ENCODE assay signal across 1 cellular context in the genomic region with DNA sequence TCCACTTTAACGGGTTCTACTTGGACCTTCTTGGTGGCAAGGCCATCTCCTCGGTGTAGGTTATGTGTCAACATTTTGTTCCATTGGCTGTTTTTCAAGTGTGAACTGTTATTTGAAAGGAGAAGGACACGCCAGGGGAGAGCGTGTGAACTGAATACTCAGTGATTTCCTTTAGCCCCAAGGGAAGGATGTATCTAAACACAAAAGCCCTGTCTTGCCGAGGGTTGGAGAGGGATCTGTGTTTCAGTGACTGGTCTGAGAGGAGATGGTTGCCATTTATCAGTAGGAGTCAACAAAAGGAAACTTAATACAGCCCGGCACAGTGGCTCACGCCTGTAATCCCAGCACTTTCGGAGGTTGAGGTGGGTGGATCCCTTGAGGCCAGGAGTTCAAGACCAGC.
TF ChIP-seq lines count a peak whose summit lies in the region.

No MANE protein-coding gene starts in this region.

TF ChIP-seq in WTC11, 78 proteins besides CTCF, POLR2A, EP300 and RAD21:
- TF ChIP-seq ETV6 (CRISPR knock-in tag; IDR thresholded peaks at IDR 0.05): no peak
- no peak for TF ChIP-seq NR1H2 (CRISPR knock-in tag; IDR thresholded peaks at IDR 0.05)
- TF ChIP-seq FOXK1 (CRISPR knock-in tag; IDR thresholded peaks at IDR 0.05): no peak
- TF ChIP-seq ZNF671 (CRISPR knock-in tag; IDR thresholded peaks at IDR 0.05): no peak
- TF ChIP-seq NFE2L1 (CRISPR knock-in tag; IDR thresholded peaks at IDR 0.05): no peak
- TF ChIP-seq, protein P1, sequence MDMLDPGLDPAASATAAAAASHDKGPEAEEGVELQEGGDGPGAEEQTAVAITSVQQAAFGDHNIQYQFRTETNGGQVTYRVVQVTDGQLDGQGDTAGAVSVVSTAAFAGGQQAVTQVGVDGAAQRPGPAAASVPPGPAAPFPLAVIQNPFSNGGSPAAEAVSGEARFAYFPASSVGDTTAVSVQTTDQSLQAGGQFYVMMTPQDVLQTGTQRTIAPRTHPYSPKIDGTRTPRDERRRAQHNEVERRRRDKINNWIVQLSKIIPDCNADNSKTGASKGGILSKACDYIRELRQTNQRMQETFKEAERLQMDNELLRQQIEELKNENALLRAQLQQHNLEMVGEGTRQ (CRISPR knock-in tag; IDR thresholded peaks at IDR 0.05): no peak
- no peak for TF ChIP-seq ZBTB21 (CRISPR knock-in tag; IDR thresholded peaks at IDR 0.05; ENCODE audit: borderline replicate concordance)
- TF ChIP-seq OVOL2 (CRISPR knock-in tag; IDR thresholded peaks at IDR 0.05; ENCODE audit: borderline replicate concordance): no peak
- TF ChIP-seq FOXP1 (CRISPR knock-in tag; IDR thresholded peaks at IDR 0.05; ENCODE audit: borderline replicate concordance): no peak
- TF ChIP-seq NR3C1 (CRISPR knock-in tag; conservative IDR thresholded peaks at IDR 0.05; ENCODE audit: low read depth): no peak
- TF ChIP-seq TP53 (CRISPR knock-in tag; IDR thresholded peaks at IDR 0.05): no peak
- TF ChIP-seq, protein P2, sequence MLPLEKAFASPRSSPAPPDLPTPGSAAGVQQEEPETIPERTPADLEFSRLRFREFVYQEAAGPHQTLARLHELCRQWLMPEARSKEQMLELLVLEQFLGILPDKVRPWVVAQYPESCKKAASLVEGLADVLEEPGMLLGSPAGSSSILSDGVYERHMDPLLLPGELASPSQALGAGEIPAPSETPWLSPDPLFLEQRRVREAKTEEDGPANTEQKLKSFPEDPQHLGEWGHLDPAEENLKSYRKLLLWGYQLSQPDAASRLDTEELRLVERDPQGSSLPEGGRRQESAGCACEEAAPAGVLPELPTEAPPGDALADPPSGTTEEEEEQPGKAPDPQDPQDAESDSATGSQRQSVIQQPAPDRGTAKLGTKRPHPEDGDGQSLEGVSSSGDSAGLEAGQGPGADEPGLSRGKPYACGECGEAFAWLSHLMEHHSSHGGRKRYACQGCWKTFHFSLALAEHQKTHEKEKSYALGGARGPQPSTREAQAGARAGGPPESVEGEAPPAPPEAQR (CRISPR knock-in tag; IDR thresholded peaks at IDR 0.05): no peak
- TF ChIP-seq ZNF423 (CRISPR knock-in tag; IDR thresholded peaks at IDR 0.05): no peak
- TF ChIP-seq NR2C2 (CRISPR knock-in tag; IDR thresholded peaks at IDR 0.05): no peak
- TF ChIP-seq, protein P3, sequence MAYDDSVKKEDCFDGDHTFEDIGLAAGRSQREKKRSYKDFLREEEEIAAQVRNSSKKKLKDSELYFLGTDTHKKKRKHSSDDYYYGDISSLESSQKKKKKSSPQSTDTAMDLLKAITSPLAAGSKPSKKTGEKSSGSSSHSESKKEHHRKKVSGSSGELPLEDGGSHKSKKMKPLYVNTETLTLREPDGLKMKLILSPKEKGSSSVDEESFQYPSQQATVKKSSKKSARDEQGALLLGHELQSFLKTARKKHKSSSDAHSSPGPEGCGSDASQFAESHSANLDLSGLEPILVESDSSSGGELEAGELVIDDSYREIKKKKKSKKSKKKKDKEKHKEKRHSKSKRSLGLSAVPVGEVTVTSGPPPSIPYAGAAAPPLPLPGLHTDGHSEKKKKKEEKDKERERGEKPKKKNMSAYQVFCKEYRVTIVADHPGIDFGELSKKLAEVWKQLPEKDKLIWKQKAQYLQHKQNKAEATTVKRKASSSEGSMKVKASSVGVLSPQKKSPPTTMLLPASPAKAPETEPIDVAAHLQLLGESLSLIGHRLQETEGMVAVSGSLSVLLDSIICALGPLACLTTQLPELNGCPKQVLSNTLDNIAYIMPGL (CRISPR knock-in tag; IDR thresholded peaks at IDR 0.05): no peak
- TF ChIP-seq, protein P4, sequence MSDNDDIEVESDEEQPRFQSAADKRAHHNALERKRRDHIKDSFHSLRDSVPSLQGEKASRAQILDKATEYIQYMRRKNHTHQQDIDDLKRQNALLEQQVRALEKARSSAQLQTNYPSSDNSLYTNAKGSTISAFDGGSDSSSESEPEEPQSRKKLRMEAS (CRISPR knock-in tag; IDR thresholded peaks at IDR 0.05): no peak
- TF ChIP-seq MXD4 (CRISPR knock-in tag; IDR thresholded peaks at IDR 0.05; ENCODE audit: borderline replicate concordance): no peak
- TF ChIP-seq, protein P5, sequence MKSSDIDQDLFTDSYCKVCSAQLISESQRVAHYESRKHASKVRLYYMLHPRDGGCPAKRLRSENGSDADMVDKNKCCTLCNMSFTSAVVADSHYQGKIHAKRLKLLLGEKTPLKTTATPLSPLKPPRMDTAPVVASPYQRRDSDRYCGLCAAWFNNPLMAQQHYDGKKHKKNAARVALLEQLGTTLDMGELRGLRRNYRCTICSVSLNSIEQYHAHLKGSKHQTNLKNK (CRISPR knock-in tag; IDR thresholded peaks at IDR 0.05): no peak
- TF ChIP-seq, protein P6, sequence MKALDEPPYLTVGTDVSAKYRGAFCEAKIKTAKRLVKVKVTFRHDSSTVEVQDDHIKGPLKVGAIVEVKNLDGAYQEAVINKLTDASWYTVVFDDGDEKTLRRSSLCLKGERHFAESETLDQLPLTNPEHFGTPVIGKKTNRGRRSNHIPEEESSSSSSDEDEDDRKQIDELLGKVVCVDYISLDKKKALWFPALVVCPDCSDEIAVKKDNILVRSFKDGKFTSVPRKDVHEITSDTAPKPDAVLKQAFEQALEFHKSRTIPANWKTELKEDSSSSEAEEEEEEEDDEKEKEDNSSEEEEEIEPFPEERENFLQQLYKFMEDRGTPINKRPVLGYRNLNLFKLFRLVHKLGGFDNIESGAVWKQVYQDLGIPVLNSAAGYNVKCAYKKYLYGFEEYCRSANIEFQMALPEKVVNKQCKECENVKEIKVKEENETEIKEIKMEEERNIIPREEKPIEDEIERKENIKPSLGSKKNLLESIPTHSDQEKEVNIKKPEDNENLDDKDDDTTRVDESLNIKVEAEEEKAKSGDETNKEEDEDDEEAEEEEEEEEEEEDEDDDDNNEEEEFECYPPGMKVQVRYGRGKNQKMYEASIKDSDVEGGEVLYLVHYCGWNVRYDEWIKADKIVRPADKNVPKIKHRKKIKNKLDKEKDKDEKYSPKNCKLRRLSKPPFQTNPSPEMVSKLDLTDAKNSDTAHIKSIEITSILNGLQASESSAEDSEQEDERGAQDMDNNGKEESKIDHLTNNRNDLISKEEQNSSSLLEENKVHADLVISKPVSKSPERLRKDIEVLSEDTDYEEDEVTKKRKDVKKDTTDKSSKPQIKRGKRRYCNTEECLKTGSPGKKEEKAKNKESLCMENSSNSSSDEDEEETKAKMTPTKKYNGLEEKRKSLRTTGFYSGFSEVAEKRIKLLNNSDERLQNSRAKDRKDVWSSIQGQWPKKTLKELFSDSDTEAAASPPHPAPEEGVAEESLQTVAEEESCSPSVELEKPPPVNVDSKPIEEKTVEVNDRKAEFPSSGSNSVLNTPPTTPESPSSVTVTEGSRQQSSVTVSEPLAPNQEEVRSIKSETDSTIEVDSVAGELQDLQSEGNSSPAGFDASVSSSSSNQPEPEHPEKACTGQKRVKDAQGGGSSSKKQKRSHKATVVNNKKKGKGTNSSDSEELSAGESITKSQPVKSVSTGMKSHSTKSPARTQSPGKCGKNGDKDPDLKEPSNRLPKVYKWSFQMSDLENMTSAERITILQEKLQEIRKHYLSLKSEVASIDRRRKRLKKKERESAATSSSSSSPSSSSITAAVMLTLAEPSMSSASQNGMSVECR (CRISPR knock-in tag; IDR thresholded peaks at IDR 0.05; ENCODE audit: borderline replicate concordance): no peak
- TF ChIP-seq NFATC4 (CRISPR knock-in tag; IDR thresholded peaks at IDR 0.05): no peak
